ENCODE assay signal across 23 cellular contexts in the genomic region with DNA sequence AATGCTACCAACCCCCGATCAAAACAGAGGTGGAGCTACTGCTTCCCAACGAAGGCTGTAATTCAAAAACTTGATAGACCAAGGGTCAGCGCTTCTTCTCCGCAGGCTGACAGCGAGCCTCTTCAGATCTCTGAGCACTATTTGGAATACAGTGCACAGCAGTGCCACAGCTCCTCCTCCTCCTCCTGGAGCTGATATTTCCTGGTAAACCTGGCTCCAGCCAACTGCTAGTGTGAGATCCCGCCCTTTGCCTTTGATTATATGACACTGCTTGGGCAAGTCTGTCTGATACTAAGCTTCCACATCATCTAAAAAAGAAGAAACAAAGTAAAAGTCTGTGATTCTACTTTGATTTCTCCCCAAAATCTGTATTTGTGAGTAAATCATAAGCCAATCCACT.
"Had no signal": no experiment of that assay in that cellular context is flagged by ENCODE, and none has a peak within 500 bp of the region (broad histone marks: within the 10 kb centered on the region; RNA-seq: fewer than 3 reads in every experiment).

No MANE protein-coding gene starts in this region.

- H3K36me3 ChIP-seq: Peyer's patch, SJCRH30 had no signal

- H3K9ac ChIP-seq: SK-N-SH had no signal

- H3K27ac ChIP-seq: Peyer's patch, RWPE1, SJCRH30 had no signal

- H3K9me3 ChIP-seq: Peyer's patch, SJCRH30, SK-N-SH had no signal

- H3K27me3 ChIP-seq: Peyer's patch, SJCRH30 had no signal

- H3K4me3 ChIP-seq: K562, Peyer's patch, SJCRH30 had no signal

- DNase-seq: activated B cell treated with CpG ODN at 0.5 μM for 24 hours; activated CD4-positive, alpha-beta T cell treated with anti-CD3 and anti-CD28 coated beads for 1 hour; activated CD4-positive, alpha-beta T cell treated with anti-CD3 and anti-CD28 coated beads, Interleukin-2, amount 10 ng/mL, durations not matched to agents 24 days and 14 days; activated CD4-positive, alpha-beta T cell treated with anti-CD3 and anti-CD28 coated beads, Interleukin-2, amount 50 U/mL, for 48 hours; activated CD8-positive, alpha-beta memory T cell treated with anti-CD3 and anti-CD28 coated beads, Interleukin-2, amount 10 ng/mL, durations not matched to agents 7 days and 5 days; activated effector memory CD4-positive, alpha-beta T cell treated with Interleukin-2 at 50 U/mL for 16 hours; activated naive CD4-positive, alpha-beta T cell treated with anti-CD3 and anti-CD28 coated beads for 36 hours; activated T-cell treated with anti-CD3 and anti-CD28 coated beads, Interleukin-2, amount 50 U/mL, for 24 hours; amygdala; Karpas-422; MM.1S; NCI-H1105 treated with DMSO at 0.1 percent for 48 hours; NCI-H1436 treated with DMSO at 0.1 percent for 48 hours; NCI-H187; NCI-H2081; NCI-H226; Peyer's patch; Right ventricle myocardium superior; SJCRH30; SK-N-SH had no signal

- H3K4me2 ChIP-seq: SK-N-SH had no signal

- H3K4me1 ChIP-seq: Peyer's patch, SJCRH30 had no signal

- FAIRE-seq: astrocyte, K562 had no signal
